In the genomic region with DNA sequence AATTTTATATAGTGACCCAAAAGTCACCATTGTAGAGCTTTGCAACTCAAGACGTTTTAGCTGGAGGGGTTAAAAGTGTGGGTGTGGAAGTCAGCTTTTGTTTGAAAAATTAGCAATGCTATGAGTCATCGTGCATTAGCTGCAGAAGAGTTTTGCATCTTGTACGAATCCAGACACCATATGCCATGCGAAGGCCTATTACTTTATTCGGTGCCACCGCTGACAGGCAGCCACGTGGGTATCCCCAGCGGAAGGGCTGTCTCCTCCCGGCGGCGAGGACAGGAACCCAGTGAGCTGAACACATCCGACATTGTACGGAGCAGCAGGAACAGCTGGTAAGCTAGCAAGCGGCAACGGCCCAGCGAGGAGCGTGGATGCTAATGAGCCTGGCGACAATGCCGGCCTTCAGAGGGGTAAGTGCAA, we compare ENCODE assay signal across 8 cellular contexts.
A peak's percentile ranks its signal among the peaks of the same experiment; 100 is the strongest.
DNase-seq lines count a peak whose midpoint lies in the region; ATAC-seq, FAIRE-seq and TF ChIP-seq lines count a peak whose summit lies in the region.

No MANE protein-coding gene starts in this region.

- FAIRE-seq in small intestine (lab: Jason Lieb, UNC) = no peak

- H3K4me3 ChIP-seq in epithelial cell of esophagus (ENCODE audit: low read length) (no peak overlapping the region), stomach smooth muscle (ENCODE audit: low read length in 2 of 2) (peak overlapping the region; percentile 5 to 54), small intestine (ENCODE audit: low read depth in 1 of 2, low read length in 2 of 2) (peak overlapping the region in 1 of 2 donors; percentile 22)

- H3K36me3 Mint-ChIP-seq in activated CD8-positive, alpha-beta memory T cell treated with anti-CD3 and anti-CD28 coated beads, Interleukin-2, amount 10 ng/mL, durations not matched to agents 7 days and 5 days = peaks cover 5% of the 10 kb centered on the region
- H3K36me3 Mint-ChIP-seq in naive thymus-derived CD8-positive, alpha-beta T cell = peaks cover 0 to 42% (median 14%) of the 10 kb centered on the region in 3 donors

- H3K27ac ChIP-seq in stomach smooth muscle (ENCODE audit: low read length) (no peak overlapping the region), small intestine (ENCODE audit: low read depth in 1 of 2, low read length in 1 of 2) (no peak overlapping the region)

- H3K4me1 Mint-ChIP-seq in activated CD8-positive, alpha-beta memory T cell treated with anti-CD3 and anti-CD28 coated beads, Interleukin-2, amount 10 ng/mL, durations not matched to agents 7 days and 5 days = peaks cover 25% of the 10 kb centered on the region
- H3K4me1 Mint-ChIP-seq in naive thymus-derived CD8-positive, alpha-beta T cell = peaks cover 6 to 24% (median 20%) of the 10 kb centered on the region in 4 donors

- 30 to 77% (median 56%) methylated on average over 19 of the region's 19 CpGs for WGBS in small intestine, 3 donors

- no peaks in the 10 kb centered on the region for H3K27me3 Mint-ChIP-seq in activated CD8-positive, alpha-beta memory T cell treated with anti-CD3 and anti-CD28 coated beads, Interleukin-2, amount 10 ng/mL, durations not matched to agents 7 days and 5 days
- no peaks in the 10 kb centered on the region for H3K27me3 Mint-ChIP-seq in naive thymus-derived CD8-positive, alpha-beta T cell

- peak; percentile 81 for ATAC-seq in HG02571 (IDR thresholded peaks at IDR 0.05; ENCODE audit: unreplicated experiment)
- peak; percentile 84 for ATAC-seq in activated CD8-positive, alpha-beta memory T cell treated with anti-CD3 and anti-CD28 coated beads, Interleukin-2, amount 10 ng/mL, durations not matched to agents 7 days and 5 days
- ATAC-seq in naive thymus-derived CD8-positive, alpha-beta T cell = peak; percentile 76 to 77

- POLR2A ChIA-PET in naive thymus-derived CD8-positive, alpha-beta T cell (lab: Charles Lee) = no interaction called here

- H3K27me3 ChIP-seq in stomach smooth muscle (ENCODE audit: control insufficient read depth in 1 of 2, insufficient read depth in 2 of 2, low read length in 2 of 2) = no peaks in the 10 kb centered on the region
- H3K27me3 ChIP-seq in small intestine (ENCODE audit: control insufficient read depth in 2 of 2, insufficient read depth in 2 of 2, low read length in 2 of 2) = no peaks in the 10 kb centered on the region

- no peaks in the 10 kb centered on the region for H3K9me3 ChIP-seq in stomach smooth muscle (ENCODE audit: control insufficient read depth in 2 of 2, low read length in 2 of 2)
- H3K9me3 ChIP-seq in small intestine (ENCODE audit: control insufficient read depth, low read depth) = no peaks in the 10 kb centered on the region

- no peaks in the 10 kb centered on the region for H3K9me3 Mint-ChIP-seq in activated CD8-positive, alpha-beta memory T cell treated with anti-CD3 and anti-CD28 coated beads, Interleukin-2, amount 10 ng/mL, durations not matched to agents 7 days and 5 days (ENCODE audit: low read depth)
- no peaks in the 10 kb centered on the region for H3K9me3 Mint-ChIP-seq in naive thymus-derived CD8-positive, alpha-beta T cell

- no peak overlapping the region for H3K9ac ChIP-seq in stomach smooth muscle (ENCODE audit: low read length in 2 of 2)

- peak; percentile 50 for DNase-seq in NCI-H2107 (lab: John Stamatoyannopoulos, UW)
- DNase-seq in activated CD8-positive, alpha-beta memory T cell treated with anti-CD3 and anti-CD28 coated beads, Interleukin-2, amount 10 ng/mL, durations not matched to agents 7 days and 5 days = peak; percentile 74
- peak; percentile 84 for DNase-seq in epithelial cell of esophagus (ENCODE audit: low read depth)
- peak in 7 of 10 donors; percentile 2 to 32 (median 24) for DNase-seq in naive thymus-derived CD8-positive, alpha-beta T cell
- DNase-seq in small intestine = no peak

- no peak overlapping the region for H3K27ac Mint-ChIP-seq in activated CD8-positive, alpha-beta memory T cell treated with anti-CD3 and anti-CD28 coated beads, Interleukin-2, amount 10 ng/mL, durations not matched to agents 7 days and 5 days
- H3K27ac Mint-ChIP-seq in naive thymus-derived CD8-positive, alpha-beta T cell = peak overlapping the region in 4 of 10 donors; percentile 13 to 77 (median 34)

- TF ChIP-seq POLR2A in GM15510 (IDR thresholded peaks at IDR 0.05; ENCODE audit: borderline replicate concordance, extremely low read depth, insufficient read length) = peak; percentile 33

- CTCF ChIA-PET in activated CD8-positive, alpha-beta memory T cell treated with anti-CD3 and anti-CD28 coated beads, Interleukin-2, amount 10 ng/mL, durations not matched to agents 7 days and 5 days (lab: Charles Lee) = interaction anchor here (0.6 kb wide), 1 partner anchor 11 kb away, joined by 3 read pairs; no protein-coding TSS in a partner anchor

- H3K36me3 ChIP-seq in stomach smooth muscle (ENCODE audit: control insufficient read depth in 2 of 2, insufficient read depth in 2 of 2, low read length in 2 of 2) = no peaks in the 10 kb centered on the region
- H3K36me3 ChIP-seq in small intestine (ENCODE audit: control insufficient read depth in 2 of 2, insufficient read depth in 2 of 2, low read length in 2 of 2) = peaks cover 0 to 2% of the 10 kb centered on the region in 2 donors

- no peak for TF ChIP-seq CTCF in epithelial cell of esophagus (IDR thresholded peaks at IDR 0.05; ENCODE audit: insufficient read depth, low read depth, low read length, missing control alignments)

- H3K4me1 ChIP-seq in stomach smooth muscle (ENCODE audit: control insufficient read depth, insufficient read depth, low read length) = peaks cover 3% of the 10 kb centered on the region
- H3K4me1 ChIP-seq in small intestine (ENCODE audit: control insufficient read depth in 2 of 2, insufficient read depth in 1 of 2, low read depth in 1 of 2, low read length in 1 of 2) = no peaks in the 10 kb centered on the region

- peak overlapping the region; percentile 9 for H3K4me3 Mint-ChIP-seq in activated CD8-positive, alpha-beta memory T cell treated with anti-CD3 and anti-CD28 coated beads, Interleukin-2, amount 10 ng/mL, durations not matched to agents 7 days and 5 days
- H3K4me3 Mint-ChIP-seq in naive thymus-derived CD8-positive, alpha-beta T cell = peak overlapping the region; percentile 16 to 81 (median 63)
